Comparison of ENCODE assay signal across 1 cellular context in the genomic region with DNA sequence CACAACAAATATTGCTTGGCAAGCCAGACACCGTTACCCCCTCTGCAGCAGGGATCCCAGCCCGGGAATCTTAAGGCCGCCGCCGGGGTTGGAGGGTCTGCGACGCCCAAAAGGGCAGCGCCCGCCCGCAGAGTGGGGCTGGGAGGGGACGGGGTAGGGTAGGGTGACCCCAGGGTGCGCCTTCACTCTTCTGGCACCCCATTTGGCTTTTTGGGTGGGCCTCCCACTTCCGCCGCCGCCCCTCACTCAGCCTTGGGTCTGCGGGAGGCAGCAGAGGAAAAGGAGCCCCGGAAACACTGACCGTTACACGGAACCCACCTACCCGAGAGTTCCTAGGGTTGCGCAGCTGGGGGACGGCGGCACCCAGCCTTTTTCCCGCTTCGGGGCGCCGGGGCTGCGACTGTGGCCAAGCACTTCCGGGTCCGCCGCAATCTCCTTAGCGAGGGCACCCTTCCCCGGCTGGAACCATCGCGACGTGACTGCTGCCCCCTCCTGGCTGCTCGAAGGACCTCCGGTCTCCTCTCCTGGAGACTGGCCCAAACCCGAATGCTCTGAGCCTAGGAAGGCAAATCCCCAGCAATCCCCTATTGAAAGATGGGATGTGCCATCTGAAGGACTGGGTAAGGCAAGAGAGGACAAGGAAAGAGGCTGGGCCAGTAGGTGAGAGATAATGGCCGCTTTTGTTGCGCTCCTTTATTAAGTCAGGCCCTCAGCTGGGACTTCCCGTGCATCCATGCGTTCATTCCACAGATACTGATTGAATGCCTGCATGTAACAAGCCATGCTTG.
TF ChIP-seq lines count a peak whose summit lies in the region.

A gene (minus strand): TSS at position 404 of the 788 bp plus-strand sequence. CDS start 1,447 bp downstream, outside the sequence.

TF ChIP-seq in HEK293, 187 proteins besides CTCF, POLR2A, EP300 and RAD21 (continued from another document and continues in another):
- TF ChIP-seq GLIS2 (tag by site-specific recombination; IDR thresholded peaks at IDR 0.05) = peak; percentile 43; the same call in 1 of the 2 replicates
- TF ChIP-seq ZNF600 (tag by site-specific recombination; IDR thresholded peaks at IDR 0.05) = peak; percentile 47; the same call in 1 of the 2 replicates
- TF ChIP-seq ZNF654 (tag by site-specific recombination; IDR thresholded peaks at IDR 0.05; ENCODE audit: low read depth) = peak; percentile 68
- TF ChIP-seq ZNF19 (tag by site-specific recombination; IDR thresholded peaks at IDR 0.05; ENCODE audit: low read depth) = no peak
- TF ChIP-seq ZNF24 (tag by site-specific recombination; IDR thresholded peaks at IDR 0.05) = peak; percentile 67; the same call in 1 of the 2 replicates
- TF ChIP-seq, protein P1, sequence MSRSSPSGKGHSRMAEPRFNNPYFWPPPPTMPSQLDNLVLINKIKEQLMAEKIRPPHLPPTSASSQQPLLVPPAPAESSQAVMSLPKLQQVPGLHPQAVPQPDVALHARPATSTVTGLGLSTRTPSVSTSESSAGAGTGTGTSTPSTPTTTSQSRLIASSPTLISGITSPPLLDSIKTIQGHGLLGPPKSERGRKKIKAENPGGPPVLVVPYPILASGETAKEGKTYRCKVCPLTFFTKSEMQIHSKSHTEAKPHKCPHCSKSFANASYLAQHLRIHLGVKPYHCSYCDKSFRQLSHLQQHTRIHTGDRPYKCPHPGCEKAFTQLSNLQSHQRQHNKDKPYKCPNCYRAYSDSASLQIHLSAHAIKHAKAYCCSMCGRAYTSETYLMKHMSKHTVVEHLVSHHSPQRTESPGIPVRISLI (tag by site-specific recombination; IDR thresholded peaks at IDR 0.05) = no peak
- TF ChIP-seq ZNF132 (tag by site-specific recombination; IDR thresholded peaks at IDR 0.05; ENCODE audit: borderline replicate concordance) = no peak
- TF ChIP-seq YY2 (tag by site-specific recombination; IDR thresholded peaks at IDR 0.05) = no peak
- no peak for TF ChIP-seq ZNF140 (tag by site-specific recombination; IDR thresholded peaks at IDR 0.05)
- TF ChIP-seq ZNF138 (tag by site-specific recombination; IDR thresholded peaks at IDR 0.05; ENCODE audit: borderline replicate concordance) = no peak
- peak; percentile 40; the same call in 1 of the 2 replicates for TF ChIP-seq FEZF1 (tag by site-specific recombination; IDR thresholded peaks at IDR 0.05)
- TF ChIP-seq, protein P2, sequence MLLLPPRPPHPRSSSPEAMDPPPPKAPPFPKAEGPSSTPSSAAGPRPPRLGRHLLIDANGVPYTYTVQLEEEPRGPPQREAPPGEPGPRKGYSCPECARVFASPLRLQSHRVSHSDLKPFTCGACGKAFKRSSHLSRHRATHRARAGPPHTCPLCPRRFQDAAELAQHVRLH (tag by site-specific recombination; IDR thresholded peaks at IDR 0.05) = peak; percentile 73
- TF ChIP-seq ZNF302 (tag by site-specific recombination; IDR thresholded peaks at IDR 0.05; ENCODE audit: low read depth) = no peak
- TF ChIP-seq ZNF776 (tag by site-specific recombination; IDR thresholded peaks at IDR 0.05; ENCODE audit: borderline replicate concordance) = no peak
- no peak for TF ChIP-seq ZNF146 (tag by site-specific recombination; IDR thresholded peaks at IDR 0.05)
- peak; percentile 25; the same call in 1 of the 2 replicates for TF ChIP-seq KLF1 (tag by site-specific recombination; IDR thresholded peaks at IDR 0.05)
- TF ChIP-seq ZNF530 (tag by site-specific recombination; IDR thresholded peaks at IDR 0.05; ENCODE audit: low read depth) = no peak
- no peak for TF ChIP-seq ZFHX2 (tag by site-specific recombination; conservative IDR thresholded peaks at IDR 0.05)
- no peak for TF ChIP-seq TCF7L2 (IDR thresholded peaks at IDR 0.05; ENCODE audit: borderline replicate concordance, low read depth, low read length)
- TF ChIP-seq, protein P3, sequence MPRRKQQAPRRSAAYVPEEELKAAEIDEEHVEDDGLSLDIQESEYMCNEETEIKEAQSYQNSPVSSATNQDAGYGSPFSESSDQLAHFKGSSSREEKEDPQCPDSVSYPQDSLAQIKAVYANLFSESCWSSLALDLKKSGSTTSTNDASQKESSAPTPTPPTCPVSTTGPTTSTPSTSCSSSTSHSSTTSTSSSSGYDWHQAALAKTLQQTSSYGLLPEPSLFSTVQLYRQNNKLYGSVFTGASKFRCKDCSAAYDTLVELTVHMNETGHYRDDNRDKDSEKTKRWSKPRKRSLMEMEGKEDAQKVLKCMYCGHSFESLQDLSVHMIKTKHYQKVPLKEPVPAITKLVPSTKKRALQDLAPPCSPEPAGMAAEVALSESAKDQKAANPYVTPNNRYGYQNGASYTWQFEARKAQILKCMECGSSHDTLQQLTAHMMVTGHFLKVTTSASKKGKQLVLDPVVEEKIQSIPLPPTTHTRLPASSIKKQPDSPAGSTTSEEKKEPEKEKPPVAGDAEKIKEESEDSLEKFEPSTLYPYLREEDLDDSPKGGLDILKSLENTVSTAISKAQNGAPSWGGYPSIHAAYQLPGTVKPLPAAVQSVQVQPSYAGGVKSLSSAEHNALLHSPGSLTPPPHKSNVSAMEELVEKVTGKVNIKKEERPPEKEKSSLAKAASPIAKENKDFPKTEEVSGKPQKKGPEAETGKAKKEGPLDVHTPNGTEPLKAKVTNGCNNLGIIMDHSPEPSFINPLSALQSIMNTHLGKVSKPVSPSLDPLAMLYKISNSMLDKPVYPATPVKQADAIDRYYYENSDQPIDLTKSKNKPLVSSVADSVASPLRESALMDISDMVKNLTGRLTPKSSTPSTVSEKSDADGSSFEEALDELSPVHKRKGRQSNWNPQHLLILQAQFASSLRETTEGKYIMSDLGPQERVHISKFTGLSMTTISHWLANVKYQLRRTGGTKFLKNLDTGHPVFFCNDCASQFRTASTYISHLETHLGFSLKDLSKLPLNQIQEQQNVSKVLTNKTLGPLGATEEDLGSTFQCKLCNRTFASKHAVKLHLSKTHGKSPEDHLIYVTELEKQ (tag by site-specific recombination; IDR thresholded peaks at IDR 0.05; ENCODE audit: borderline replicate concordance) = no peak
- no peak for TF ChIP-seq ZNF626 (tag by site-specific recombination; IDR thresholded peaks at IDR 0.05)
- no peak for TF ChIP-seq ZNF16 (tag by site-specific recombination; IDR thresholded peaks at IDR 0.05; ENCODE audit: low read depth)
- peak; percentile 84 for TF ChIP-seq KLF8 (tag by site-specific recombination; IDR thresholded peaks at IDR 0.05)
- TF ChIP-seq SALL2 (tag by site-specific recombination; IDR thresholded peaks at IDR 0.05; ENCODE audit: borderline replicate concordance) = no peak
- TF ChIP-seq, protein P4, sequence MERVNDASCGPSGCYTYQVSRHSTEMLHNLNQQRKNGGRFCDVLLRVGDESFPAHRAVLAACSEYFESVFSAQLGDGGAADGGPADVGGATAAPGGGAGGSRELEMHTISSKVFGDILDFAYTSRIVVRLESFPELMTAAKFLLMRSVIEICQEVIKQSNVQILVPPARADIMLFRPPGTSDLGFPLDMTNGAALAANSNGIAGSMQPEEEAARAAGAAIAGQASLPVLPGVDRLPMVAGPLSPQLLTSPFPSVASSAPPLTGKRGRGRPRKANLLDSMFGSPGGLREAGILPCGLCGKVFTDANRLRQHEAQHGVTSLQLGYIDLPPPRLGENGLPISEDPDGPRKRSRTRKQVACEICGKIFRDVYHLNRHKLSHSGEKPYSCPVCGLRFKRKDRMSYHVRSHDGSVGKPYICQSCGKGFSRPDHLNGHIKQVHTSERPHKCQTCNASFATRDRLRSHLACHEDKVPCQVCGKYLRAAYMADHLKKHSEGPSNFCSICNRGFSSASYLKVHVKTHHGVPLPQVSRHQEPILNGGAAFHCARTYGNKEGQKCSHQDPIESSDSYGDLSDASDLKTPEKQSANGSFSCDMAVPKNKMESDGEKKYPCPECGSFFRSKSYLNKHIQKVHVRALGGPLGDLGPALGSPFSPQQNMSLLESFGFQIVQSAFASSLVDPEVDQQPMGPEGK (tag by site-specific recombination; IDR thresholded peaks at IDR 0.05) = peak; percentile 74
- TF ChIP-seq ZNF621 (tag by site-specific recombination; IDR thresholded peaks at IDR 0.05) = no peak
- no peak for TF ChIP-seq HOXA7 (CRISPR knock-in tag; IDR thresholded peaks at IDR 0.05; ENCODE audit: borderline replicate concordance)
- no peak for TF ChIP-seq ZNF175 (tag by site-specific recombination; IDR thresholded peaks at IDR 0.05)
- TF ChIP-seq, protein P5, sequence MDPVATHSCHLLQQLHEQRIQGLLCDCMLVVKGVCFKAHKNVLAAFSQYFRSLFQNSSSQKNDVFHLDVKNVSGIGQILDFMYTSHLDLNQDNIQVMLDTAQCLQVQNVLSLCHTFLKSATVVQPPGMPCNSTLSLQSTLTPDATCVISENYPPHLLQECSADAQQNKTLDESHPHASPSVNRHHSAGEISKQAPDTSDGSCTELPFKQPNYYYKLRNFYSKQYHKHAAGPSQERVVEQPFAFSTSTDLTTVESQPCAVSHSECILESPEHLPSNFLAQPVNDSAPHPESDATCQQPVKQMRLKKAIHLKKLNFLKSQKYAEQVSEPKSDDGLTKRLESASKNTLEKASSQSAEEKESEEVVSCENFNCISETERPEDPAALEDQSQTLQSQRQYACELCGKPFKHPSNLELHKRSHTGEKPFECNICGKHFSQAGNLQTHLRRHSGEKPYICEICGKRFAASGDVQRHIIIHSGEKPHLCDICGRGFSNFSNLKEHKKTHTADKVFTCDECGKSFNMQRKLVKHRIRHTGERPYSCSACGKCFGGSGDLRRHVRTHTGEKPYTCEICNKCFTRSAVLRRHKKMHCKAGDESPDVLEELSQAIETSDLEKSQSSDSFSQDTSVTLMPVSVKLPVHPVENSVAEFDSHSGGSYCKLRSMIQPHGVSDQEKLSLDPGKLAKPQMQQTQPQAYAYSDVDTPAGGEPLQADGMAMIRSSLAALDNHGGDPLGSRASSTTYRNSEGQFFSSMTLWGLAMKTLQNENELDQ (tag by site-specific recombination; IDR thresholded peaks at IDR 0.05; ENCODE audit: low read depth) = no peak
- peak; percentile 76 for TF ChIP-seq ZNF501 (tag by site-specific recombination; IDR thresholded peaks at IDR 0.05)
- TF ChIP-seq, protein P6, sequence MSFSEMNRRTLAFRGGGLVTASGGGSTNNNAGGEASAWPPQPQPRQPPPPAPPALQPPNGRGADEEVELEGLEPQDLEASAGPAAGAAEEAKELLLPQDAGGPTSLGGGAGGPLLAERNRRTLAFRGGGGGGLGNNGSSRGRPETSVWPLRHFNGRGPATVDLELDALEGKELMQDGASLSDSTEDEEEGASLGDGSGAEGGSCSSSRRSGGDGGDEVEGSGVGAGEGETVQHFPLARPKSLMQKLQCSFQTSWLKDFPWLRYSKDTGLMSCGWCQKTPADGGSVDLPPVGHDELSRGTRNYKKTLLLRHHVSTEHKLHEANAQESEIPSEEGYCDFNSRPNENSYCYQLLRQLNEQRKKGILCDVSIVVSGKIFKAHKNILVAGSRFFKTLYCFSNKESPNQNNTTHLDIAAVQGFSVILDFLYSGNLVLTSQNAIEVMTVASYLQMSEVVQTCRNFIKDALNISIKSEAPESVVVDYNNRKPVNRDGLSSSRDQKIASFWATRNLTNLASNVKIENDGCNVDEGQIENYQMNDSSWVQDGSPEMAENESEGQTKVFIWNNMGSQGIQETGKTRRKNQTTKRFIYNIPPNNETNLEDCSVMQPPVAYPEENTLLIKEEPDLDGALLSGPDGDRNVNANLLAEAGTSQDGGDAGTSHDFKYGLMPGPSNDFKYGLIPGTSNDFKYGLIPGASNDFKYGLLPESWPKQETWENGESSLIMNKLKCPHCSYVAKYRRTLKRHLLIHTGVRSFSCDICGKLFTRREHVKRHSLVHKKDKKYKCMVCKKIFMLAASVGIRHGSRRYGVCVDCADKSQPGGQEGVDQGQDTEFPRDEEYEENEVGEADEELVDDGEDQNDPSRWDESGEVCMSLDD (tag by site-specific recombination; IDR thresholded peaks at IDR 0.05) = peak; percentile 89; the same call in 1 of the 2 replicates
- no peak for TF ChIP-seq ZNF560 (tag by site-specific recombination; IDR thresholded peaks at IDR 0.05; ENCODE audit: borderline replicate concordance)
- TF ChIP-seq ZNF239 (tag by site-specific recombination; IDR thresholded peaks at IDR 0.05) = no peak
- no peak for TF ChIP-seq ZNF549 (tag by site-specific recombination; IDR thresholded peaks at IDR 0.05)
- TF ChIP-seq, protein P7, sequence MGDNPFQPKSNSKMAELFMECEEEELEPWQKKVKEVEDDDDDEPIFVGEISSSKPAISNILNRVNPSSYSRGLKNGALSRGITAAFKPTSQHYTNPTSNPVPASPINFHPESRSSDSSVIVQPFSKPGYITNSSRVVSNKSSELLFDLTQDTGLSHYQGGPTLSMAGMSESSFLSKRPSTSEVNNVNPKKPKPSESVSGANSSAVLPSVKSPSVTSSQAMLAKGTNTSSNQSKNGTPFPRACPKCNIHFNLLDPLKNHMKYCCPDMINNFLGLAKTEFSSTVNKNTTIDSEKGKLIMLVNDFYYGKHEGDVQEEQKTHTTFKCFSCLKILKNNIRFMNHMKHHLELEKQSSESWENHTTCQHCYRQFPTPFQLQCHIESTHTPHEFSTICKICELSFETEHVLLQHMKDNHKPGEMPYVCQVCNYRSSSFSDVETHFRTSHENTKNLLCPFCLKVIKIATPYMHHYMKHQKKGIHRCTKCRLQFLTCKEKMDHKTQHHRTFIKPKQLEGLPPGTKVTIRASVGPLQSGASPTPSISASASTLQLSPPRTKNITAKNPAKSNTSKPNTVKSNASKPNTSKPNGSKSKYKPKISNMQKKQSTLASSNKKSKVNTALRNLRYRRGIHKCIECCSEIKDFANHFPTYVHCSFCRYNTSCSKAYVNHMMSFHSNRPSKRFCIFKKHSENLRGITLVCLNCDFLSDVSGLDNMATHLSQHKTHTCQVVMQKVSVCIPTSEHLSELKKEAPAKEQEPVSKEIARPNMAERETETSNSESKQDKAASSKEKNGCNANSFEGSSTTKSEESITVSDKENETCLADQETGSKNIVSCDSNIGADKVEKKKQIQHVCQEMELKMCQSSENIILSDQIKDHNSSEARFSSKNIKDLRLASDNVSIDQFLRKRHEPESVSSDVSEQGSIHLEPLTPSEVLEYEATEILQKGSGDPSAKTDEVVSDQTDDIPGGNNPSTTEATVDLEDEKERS (tag by site-specific recombination; IDR thresholded peaks at IDR 0.05) = no peak
- TF ChIP-seq ZNF514 (tag by site-specific recombination; IDR thresholded peaks at IDR 0.05) = no peak
- TF ChIP-seq, protein P8, sequence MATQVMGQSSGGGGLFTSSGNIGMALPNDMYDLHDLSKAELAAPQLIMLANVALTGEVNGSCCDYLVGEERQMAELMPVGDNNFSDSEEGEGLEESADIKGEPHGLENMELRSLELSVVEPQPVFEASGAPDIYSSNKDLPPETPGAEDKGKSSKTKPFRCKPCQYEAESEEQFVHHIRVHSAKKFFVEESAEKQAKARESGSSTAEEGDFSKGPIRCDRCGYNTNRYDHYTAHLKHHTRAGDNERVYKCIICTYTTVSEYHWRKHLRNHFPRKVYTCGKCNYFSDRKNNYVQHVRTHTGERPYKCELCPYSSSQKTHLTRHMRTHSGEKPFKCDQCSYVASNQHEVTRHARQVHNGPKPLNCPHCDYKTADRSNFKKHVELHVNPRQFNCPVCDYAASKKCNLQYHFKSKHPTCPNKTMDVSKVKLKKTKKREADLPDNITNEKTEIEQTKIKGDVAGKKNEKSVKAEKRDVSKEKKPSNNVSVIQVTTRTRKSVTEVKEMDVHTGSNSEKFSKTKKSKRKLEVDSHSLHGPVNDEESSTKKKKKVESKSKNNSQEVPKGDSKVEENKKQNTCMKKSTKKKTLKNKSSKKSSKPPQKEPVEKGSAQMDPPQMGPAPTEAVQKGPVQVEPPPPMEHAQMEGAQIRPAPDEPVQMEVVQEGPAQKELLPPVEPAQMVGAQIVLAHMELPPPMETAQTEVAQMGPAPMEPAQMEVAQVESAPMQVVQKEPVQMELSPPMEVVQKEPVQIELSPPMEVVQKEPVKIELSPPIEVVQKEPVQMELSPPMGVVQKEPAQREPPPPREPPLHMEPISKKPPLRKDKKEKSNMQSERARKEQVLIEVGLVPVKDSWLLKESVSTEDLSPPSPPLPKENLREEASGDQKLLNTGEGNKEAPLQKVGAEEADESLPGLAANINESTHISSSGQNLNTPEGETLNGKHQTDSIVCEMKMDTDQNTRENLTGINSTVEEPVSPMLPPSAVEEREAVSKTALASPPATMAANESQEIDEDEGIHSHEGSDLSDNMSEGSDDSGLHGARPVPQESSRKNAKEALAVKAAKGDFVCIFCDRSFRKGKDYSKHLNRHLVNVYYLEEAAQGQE (tag by site-specific recombination; IDR thresholded peaks at IDR 0.05) = no peak
- TF ChIP-seq ZNF2 (tag by site-specific recombination; IDR thresholded peaks at IDR 0.05) = peak; percentile 80
